ENCODE assay signal across 8 cellular contexts in genomic region chr5:125043781-125044391, GRCh38.
DNase-seq lines count a peak whose midpoint lies in the region; ATAC-seq and TF ChIP-seq lines count a peak whose summit lies in the region.

No MANE protein-coding gene starts in this region.

- peak; percentile 28 for DNase-seq in SIG-M5 treated with dmso at 0.1 percent for 504 hours (lab: John Stamatoyannopoulos, UW; ENCODE audit: unreplicated experiment)
- no peak for DNase-seq in SIG-M5 (lab: John Stamatoyannopoulos, UW)
- DNase-seq in iris pigment epithelial cell (ENCODE audit: low read depth) = peak; percentile 88
- peak; percentile 22 to 34 for DNase-seq in uterus
- no peak for DNase-seq in NOMO-1 treated with DMSO at 0.1 percent for 48 hours (lab: John Stamatoyannopoulos, UW; ENCODE audit: unreplicated experiment)
- DNase-seq in vagina (ENCODE audit: extremely low spot score in 2 of 2) = no peak

- H3K36me3 ChIP-seq in uterus = no peaks in the 10 kb centered on the region
- no peaks in the 10 kb centered on the region for H3K36me3 ChIP-seq in vagina

- no peak overlapping the region for H3K4me3 ChIP-seq in uterus
- no peak overlapping the region for H3K4me3 ChIP-seq in vagina

- no peak for TF ChIP-seq CTCF in VCaP (conservative IDR thresholded peaks at IDR 0.05)
- no peak for TF ChIP-seq CTCF in uterus (IDR thresholded peaks at IDR 0.05)
- TF ChIP-seq CTCF in vagina (IDR thresholded peaks at IDR 0.05) = no peak

- H3K27ac ChIP-seq in VCaP = peak overlapping the region; percentile 42
- H3K27ac ChIP-seq in uterus = no peak overlapping the region
- no peak overlapping the region for H3K27ac ChIP-seq in vagina

- intact Hi-C loops in uterus (cut with DNase I; ENCODE audit: low total_unique reads) = no loop called here
- intact Hi-C loops in vagina (cut with DNase I) = no loop called here

- H3K27me3 ChIP-seq in uterus (no peaks in the 10 kb centered on the region), vagina (no peaks in the 10 kb centered on the region)

- H3K9me3 ChIP-seq in uterus (no peaks in the 10 kb centered on the region), vagina (no peaks in the 10 kb centered on the region)

- H3K4me1 ChIP-seq in uterus (peaks cover 0 to 5% of the 10 kb centered on the region in 2 donors), vagina (peaks cover 14% of the 10 kb centered on the region)

- no peak for ATAC-seq in GM19395 (IDR thresholded peaks at IDR 0.05; ENCODE audit: unreplicated experiment)

- TF ChIP-seq POLR2A in uterus (IDR thresholded peaks at IDR 0.05) (no peak), vagina (IDR thresholded peaks at IDR 0.05) (no peak)

Comparison
In these comparisons a context has a peak if more than half of its experiments do, and no peak if none do; other contexts are left out.
1. DNase-seq: peak in SIG-M5 treated with dmso at 0.1 percent for 504 hours (single experiment), iris pigment epithelial cell (single experiment) and uterus (2 of 2); none in SIG-M5 (single experiment), NOMO-1 treated with DMSO at 0.1 percent for 48 hours (single experiment) and vagina (0 of 2).